21 cellular contexts compared by ENCODE assay signal in genomic region chr6:2913621-2914317, GRCh38. TPM values are rescaled to one million over a fixed set of nuclear protein-coding genes. Genes with fewer than 3 reads are reported as not detected.
"Had no signal": no experiment of that assay in that cellular context is flagged by ENCODE, and none has a peak within 500 bp of the region (broad histone marks: within the 10 kb centered on the region; RNA-seq: fewer than 3 reads in every experiment).

No MANE protein-coding gene starts in this region.

- ATAC-seq: activated CD4-positive, CD25-positive, alpha-beta regulatory T cell treated with anti-CD3 and anti-CD28 coated beads, Interleukin-2, amount 50 U/mL, for 24 hours; activated naive CD4-positive, alpha-beta T cell treated with anti-CD3 and anti-CD28 coated beads, Interleukin-2, amount 50 U/mL, for 72 hours; body of pancreas; foreskin keratinocyte; left cardiac atrium had no signal

- H3K9me3 Mint-ChIP-seq: activated naive CD4-positive, alpha-beta T cell treated with anti-CD3 and anti-CD28 coated beads, Interleukin-2, amount 50 U/mL, for 72 hours; activated T-helper 2 cell treated with anti-CD3 and anti-CD28 coated beads, Interferon-gamma antibody, Interleukin-2, Interleukin-4, amounts not matched to agents 10 μg/mL and 5 μg/mL and 100 μg/mL, durations not matched to agents 14 hours and 24 hours and 36 hours; naive B cell had no signal

- H3K9me3 ChIP-seq: body of pancreas, neutrophil, tibial nerve had no signal

- DNase-seq: activated CD4-positive, alpha-beta T cell treated with anti-CD3 and anti-CD28 coated beads, Interleukin-2, amount 50 U/mL, for 4 hours; amygdala; body of pancreas; central memory CD4-positive, alpha-beta T cell; cortex of kidney; effector CD8-positive, alpha-beta T cell; foreskin keratinocyte; left cardiac atrium; mammary epithelial cell; naive B cell; retina; stimulated activated CD4-positive, alpha-beta T cell treated with anti-CD3 and anti-CD28 coated beads, Interleukin-15, amount 100 ng/mL, for 24 hours; stimulated activated CD4-positive, alpha-beta T cell treated with anti-CD3 and anti-CD28 coated beads, Interleukin-4, amount 100 ng/mL, for 1 hour; stimulated activated naive CD4-positive, alpha-beta T cell treated with Interleukin-2 at 50 U/mL for 16 hours; substantia nigra had no signal

- H3K4me1 ChIP-seq: body of pancreas, foreskin keratinocyte had no signal

- H3K27me3 Mint-ChIP-seq: naive B cell had no signal

- H3K27me3 ChIP-seq: body of pancreas, tibial nerve had no signal

- H3K27ac Mint-ChIP-seq: activated naive CD4-positive, alpha-beta T cell treated with anti-CD3 and anti-CD28 coated beads, Interleukin-2, amount 50 U/mL, for 72 hours; activated T-helper 2 cell treated with anti-CD3 and anti-CD28 coated beads, Interferon-gamma antibody, Interleukin-2, Interleukin-4, amounts not matched to agents 10 μg/mL and 5 μg/mL and 100 μg/mL, durations not matched to agents 14 hours and 24 hours and 36 hours had no signal

- H3K36me3 Mint-ChIP-seq: activated naive CD4-positive, alpha-beta T cell treated with anti-CD3 and anti-CD28 coated beads, Interleukin-2, amount 50 U/mL, for 72 hours; naive B cell had no signal

- H3K4me3 ChIP-seq: body of pancreas, tibial nerve had no signal

- H3K36me3 ChIP-seq: neutrophil, tibial nerve had no signal

- H3K27ac ChIP-seq: body of pancreas, foreskin keratinocyte, neutrophil, tibial nerve had no signal

- H3K4me3 Mint-ChIP-seq: naive B cell had no signal

RNA-seq across cellular contexts. Expression of gene SERPINB9, which starts 10.7 kb away (rescaled TPM):
- total RNA-seq: SK-MEL-5 had no signal
